In genomic region chr17:19753661-19754463, GRCh38 we compare ENCODE assay signal across 8 cellular contexts. TPM values are rescaled to one million over a fixed set of nuclear protein-coding genes. Genes with fewer than 3 reads are reported as not detected.
DNase-seq lines count a peak whose midpoint lies in the region; ATAC-seq and TF ChIP-seq lines count a peak whose summit lies in the region.

No MANE protein-coding gene starts in this region.

- no peaks in the 10 kb centered on the region for H3K9me3 Mint-ChIP-seq in MCF 10A (ENCODE audit: unreplicated experiment)

- intact Hi-C loops in MCF 10A (cut with micrococcal nuclease), result loop anchor here (1.0 to 5.0 kb wide), 4 partner anchors 27 to 377 kb away; partner anchors contain the start of gene MAPK7

- no peaks in the 10 kb centered on the region for H3K36me3 Mint-ChIP-seq in MCF 10A (ENCODE audit: insufficient read depth, unreplicated experiment)

- no peak for TF ChIP-seq POLR2A in NB4 (IDR thresholded peaks at IDR 0.05; ENCODE audit: extremely low read depth, insufficient read length)

- H3K4me1 Mint-ChIP-seq in MCF 10A (ENCODE audit: insufficient read depth, unreplicated experiment), result peaks cover 48% of the 10 kb centered on the region

- POLR2A ChIA-PET in MCF 10A (lab: Yijun Ruan, JAX), result interaction anchor here (0.6 to 13.0 kb wide), 25 partner anchors 8 to 375 kb away, joined by 3 to 311 read pairs (median 4); partner anchors contain the start of genes ALDH3A2, MAPK7 and SLC47A2

- BruUV-seq in MCF 10A (replicated peaks; lab: Mats Ljungman, UMichigan), result no TSS peak

- CTCF ChIA-PET in MCF 10A (lab: Yijun Ruan, JAX), result interaction anchor here (0.5 to 6.1 kb wide), 31 partner anchors 9 to 420 kb away, joined by 3 to 46 read pairs (median 5); partner anchors contain the start of genes ALDH3A2 and B9D1

- H3K4me3 Mint-ChIP-seq in MCF 10A (ENCODE audit: unreplicated experiment), result peak overlapping the region; percentile 9

- peak in 9 of 14 donors; percentile 13 to 61 (median 42) for DNase-seq in C1 segment of cervical spinal cord (lab: John Stamatoyannopoulos, UW)
- no peak for DNase-seq in NB4 (ENCODE audit: low read depth)
- DNase-seq in MCF 10A (ENCODE audit: unreplicated experiment), result peak; percentile 85
- peak; percentile 80 for DNase-seq in medulla oblongata (ENCODE audit: extremely low spot score)
- no peak for DNase-seq in activated CD4-positive, CD25-positive, alpha-beta regulatory T cell treated with anti-CD3 and anti-CD28 coated beads, Interleukin-2, amount 50 U/mL, for 72 hours
- no peak for DNase-seq in GF-D8 (lab: John Stamatoyannopoulos, UW)

- ATAC-seq in GM21360 (IDR thresholded peaks at IDR 0.05; ENCODE audit: unreplicated experiment), result no peak
- ATAC-seq in HG03439 (IDR thresholded peaks at IDR 0.05; ENCODE audit: unreplicated experiment), result no peak

- TF ChIP-seq CTCF in NB4 (IDR thresholded peaks at IDR 0.05; ENCODE audit: low read depth, low read length) (peak; percentile 60), MCF 10A (IDR thresholded peaks at IDR 0.05; ENCODE audit: unreplicated experiment) (peak; percentile 79)

- no peaks in the 10 kb centered on the region for H3K27me3 Mint-ChIP-seq in MCF 10A (ENCODE audit: insufficient read depth, unreplicated experiment)

- H3K27ac Mint-ChIP-seq in MCF 10A (ENCODE audit: low read depth, unreplicated experiment), result peak overlapping the region; percentile 79

- no peak overlapping the region for H3K4me3 ChIP-seq in NB4 (ENCODE audit: low read depth, low read length)

RNA-seq across cellular contexts. Expression of gene ALDH3A1, which starts 5.8 kb away (rescaled TPM):
- total RNA-seq in MCF 10A (2022), result 4.9 and 13.4 TPM in 2 replicates

RNA-seq across cellular contexts. Expression of gene SLC47A2, which starts 37.5 kb away (rescaled TPM):
- total RNA-seq in MCF 10A (2022), result 0.32 and 0.54 TPM in 2 replicates

Comparison
In these comparisons a context has a peak if more than half of its experiments do, and no peak if none do; other contexts are left out.
1. DNase-seq: peak in C1 segment of cervical spinal cord (9 of 14), MCF 10A (single experiment) and medulla oblongata (single experiment); none in NB4 (single experiment), activated CD4-positive, CD25-positive, alpha-beta regulatory T cell treated with anti-CD3 and anti-CD28 coated beads, Interleukin-2, amount 50 U/mL, for 72 hours (single experiment) and GF-D8 (single experiment).